Comparison of ENCODE assay signal across 10 cellular contexts in the genomic region with DNA sequence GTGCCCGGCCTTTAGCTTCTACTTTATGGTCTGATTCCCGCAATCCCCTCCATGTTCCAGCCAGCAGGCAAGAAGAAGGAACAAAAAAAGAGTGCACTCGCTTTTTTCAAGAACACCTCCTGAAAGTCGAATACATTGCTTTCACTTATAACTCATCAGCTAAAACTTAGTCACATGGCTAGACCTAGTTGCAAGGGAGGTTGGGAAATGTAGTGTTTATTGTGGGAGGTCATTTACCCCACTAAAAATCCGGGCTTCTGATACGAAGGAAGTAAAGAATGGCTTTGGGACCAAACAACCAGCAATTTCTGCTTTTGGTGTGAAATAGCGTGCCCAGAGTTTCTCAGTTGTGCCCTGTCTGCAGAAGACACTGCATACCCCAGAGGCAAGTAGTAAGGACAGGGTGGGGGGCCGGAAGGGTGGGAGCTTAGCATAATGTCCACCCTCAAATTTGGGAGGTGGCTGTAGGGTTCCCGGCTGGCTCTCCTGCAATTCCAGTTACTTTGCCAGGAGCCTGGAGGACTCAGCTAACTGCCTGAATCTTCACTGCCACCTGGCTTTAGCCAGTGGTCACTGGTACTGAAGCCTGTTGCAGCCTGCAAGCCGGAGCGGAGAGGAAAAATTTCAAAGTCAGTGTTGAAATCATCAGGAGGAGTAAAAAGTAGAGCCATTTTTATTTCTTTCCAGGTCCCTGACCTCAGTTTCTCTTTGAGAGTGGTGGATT. TPM values are rescaled to one million over a fixed set of nuclear protein-coding genes. Genes with fewer than 3 reads are reported as not detected.
DNase-seq lines count a peak whose midpoint lies in the region; ATAC-seq and TF ChIP-seq lines count a peak whose summit lies in the region.
"Had no signal": no experiment of that assay in that cellular context is flagged by ENCODE, and none has a peak within 500 bp of the region (broad histone marks: within the 10 kb centered on the region; RNA-seq: fewer than 3 reads in every experiment).

No MANE protein-coding gene starts in this region.

- H3K9me3 ChIP-seq in tibial nerve, result no peaks in the 10 kb centered on the region

- H3K4me3 ChIP-seq in NB4 (ENCODE audit: low read depth, low read length), result no peak overlapping the region
- H3K4me3 ChIP-seq in cardiac fibroblast (replicated peaks in 1 of 2; ENCODE audit: low read depth in 2 of 2, low read length in 2 of 2), result no peak overlapping the region
- no peak overlapping the region for H3K4me3 ChIP-seq in tibial nerve

- peak; percentile 33 for DNase-seq in NB4 (ENCODE audit: low read depth)
- DNase-seq in cardiac fibroblast (ENCODE audit: low read depth in 2 of 2), result no peak
- DNase-seq in islet precursor cell, result peak; percentile 71
- peak in 1 of 2 donors; percentile 50 for DNase-seq in tibial nerve (ENCODE audit: low spot score in 2 of 2)
- DNase-seq: glutamatergic neuron; NCI-H524; stimulated activated CD4-positive, alpha-beta T cell treated with anti-CD3 and anti-CD28 coated beads, Interleukin-12 subunit alpha, Interleukin-12 subunit beta, amount 100 ng/mL, for 4 hours had no signal

- TF ChIP-seq POLR2A in NB4 (IDR thresholded peaks at IDR 0.05; ENCODE audit: extremely low read depth, insufficient read length) (no peak), tibial nerve (IDR thresholded peaks at IDR 0.05) (no peak)

- no peak for ATAC-seq in HG03039 (IDR thresholded peaks at IDR 0.05; ENCODE audit: unreplicated experiment)
- ATAC-seq in GM21515 (IDR thresholded peaks at IDR 0.05; ENCODE audit: unreplicated experiment), result no peak
- ATAC-seq in GM18907 (IDR thresholded peaks at IDR 0.05; ENCODE audit: unreplicated experiment), result no peak

- H3K4me1 ChIP-seq in tibial nerve, result peaks cover 0 to 29% (median 3%) of the 10 kb centered on the region in 4 donors

- H3K27me3 ChIP-seq in tibial nerve, result no peaks in the 10 kb centered on the region

- peak in 1 of 2 donors; percentile 47 for TF ChIP-seq EP300 in tibial nerve (IDR thresholded peaks at IDR 0.05)

- WGBS in tibial nerve, 2 donors, result 61 to 70% methylated on average over 11 of the region's 11 CpGs

- no peaks in the 10 kb centered on the region for H3K36me3 ChIP-seq in tibial nerve

- H3K27ac ChIP-seq in tibial nerve, result no peak overlapping the region

- TF ChIP-seq CTCF in NB4 (IDR thresholded peaks at IDR 0.05; ENCODE audit: low read depth, low read length), result no peak
- peak; percentile 28 for TF ChIP-seq CTCF in cardiac fibroblast (IDR thresholded peaks at IDR 0.05; ENCODE audit: low read depth, low read length)
- peak; percentile 15 to 63 (median 31) for TF ChIP-seq CTCF in tibial nerve (IDR thresholded peaks at IDR 0.05)

RNA-seq across cellular contexts. Expression of a gene that starts 57.7 kb away (rescaled TPM):
- 100 to 1,000 TPM in 3 of 4 donors, 10 to 100 TPM in 1; 65.6 to 166 (median 139) TPM for total RNA-seq in tibial nerve

Comparison
In these comparisons a context has a peak if more than half of its experiments do, and no peak if none do; other contexts are left out.
1. DNase-seq: peak in NB4 (single experiment) and islet precursor cell (single experiment); none in cardiac fibroblast (0 of 2).